ENCODE assay signal across 34 cellular contexts in the genomic region with DNA sequence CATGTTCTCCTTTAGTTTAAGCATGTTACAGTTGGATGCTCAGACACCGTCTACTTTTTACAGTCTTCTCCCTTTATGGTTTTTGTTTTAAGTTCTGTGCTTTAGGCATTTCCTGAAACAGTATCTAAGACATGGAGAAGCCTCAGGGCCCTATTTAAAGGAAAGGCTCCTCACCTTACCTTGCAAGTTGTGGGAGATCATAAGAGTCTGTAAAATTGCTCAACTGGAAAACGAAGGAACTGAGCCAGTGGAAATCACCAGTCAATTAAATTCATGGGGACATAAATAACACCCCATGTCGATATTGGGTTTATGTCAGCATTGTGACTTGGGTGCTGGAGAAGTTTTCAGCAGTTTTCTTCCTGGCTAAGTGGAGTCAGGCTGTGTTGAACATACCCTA.
"Had no signal": no experiment of that assay in that cellular context is flagged by ENCODE, and none has a peak within 500 bp of the region (broad histone marks: within the 10 kb centered on the region; RNA-seq: fewer than 3 reads in every experiment).

No MANE protein-coding gene starts in this region.

- H3K4me1 Mint-ChIP-seq: activated B cell treated with CpG ODN at 0.5 μM for 24 hours; activated CD4-positive, alpha-beta T cell treated with anti-CD3 and anti-CD28 coated beads, Interleukin-2, amount 10 ng/mL, durations not matched to agents 24 days and 14 days; activated naive CD8-positive, alpha-beta T cell treated with anti-CD3 and anti-CD28 coated beads for 36 hours; activated T-helper 17 cell treated with anti-CD3 and anti-CD28 coated beads, Interleukin-2, amount 50 U/mL, for 72 hours had no signal

- H3K27ac Mint-ChIP-seq: activated B cell treated with CpG ODN at 0.5 μM for 24 hours; activated CD4-positive, alpha-beta memory T cell treated with anti-CD3 and anti-CD28 coated beads for 36 hours; activated CD4-positive, alpha-beta T cell treated with anti-CD3 and anti-CD28 coated beads, Interleukin-2, amount 10 ng/mL, durations not matched to agents 24 days and 14 days; activated CD8-positive, alpha-beta T cell treated with anti-CD3 and anti-CD28 coated beads for 36 hours; activated naive CD4-positive, alpha-beta T cell treated with anti-CD3 and anti-CD28 coated beads for 36 hours; activated naive CD4-positive, alpha-beta T cell treated with anti-CD3 and anti-CD28 coated beads, Interleukin-2, amount 50 U/mL, for 72 hours; activated naive CD8-positive, alpha-beta T cell treated with anti-CD3 and anti-CD28 coated beads for 36 hours; activated T-cell treated with anti-CD3 and anti-CD28 coated beads, Interleukin-2, amount 50 U/mL, for 72 hours; activated T-helper 1 cell treated with anti-CD3 and anti-CD28 coated beads, Interleukin-12 subunit alpha, Interleukin-12 subunit beta, Interleukin-2, Interleukin-4 antibody, amounts not matched to agents 30 ng/mL and 10 ng/mL and 1 ng/mL, durations not matched to agents 14 hours and 24 hours and 36 hours; activated T-helper 17 cell treated with anti-CD3 and anti-CD28 coated beads, Interleukin-2, amount 50 U/mL, for 72 hours; T-helper 1 cell treated with Interleukin-12 subunit alpha and Interleukin-12 subunit beta and Interleukin-4 antibody, amounts not matched to agents 30 μg/mL and 1 μg/mL, for 36 hours; T-helper 2 cell treated with Interferon-gamma antibody and Interleukin-4, amounts not matched to agents 5 μg/mL and 100 μg/mL, for 36 hours had no signal

- H3K4me1 ChIP-seq: adrenal gland, body of pancreas, breast epithelium had no signal

- ATAC-seq: activated CD8-positive, alpha-beta T cell treated with anti-CD3 and anti-CD28 coated beads for 36 hours; activated naive CD4-positive, alpha-beta T cell treated with anti-CD3 and anti-CD28 coated beads, Interleukin-2, amount 50 U/mL, for 72 hours; activated T-cell treated with anti-CD3 and anti-CD28 coated beads, Interleukin-2, amount 50 U/mL, for 4 hours; activated T-cell treated with anti-CD3 and anti-CD28 coated beads, Interleukin-2, amount 50 U/mL, for 72 hours; activated T-helper 17 cell treated with anti-CD3 and anti-CD28 coated beads, Interleukin-2, amount 50 U/mL, for 72 hours; body of pancreas had no signal

- H3K9me3 ChIP-seq: adrenal gland, body of pancreas, breast epithelium had no signal

- H3K9me3 Mint-ChIP-seq: activated B cell treated with CpG ODN at 0.5 μM for 24 hours; activated CD4-positive, alpha-beta memory T cell treated with anti-CD3 and anti-CD28 coated beads for 36 hours; activated CD4-positive, alpha-beta T cell treated with anti-CD3 and anti-CD28 coated beads, Interleukin-2, amount 10 ng/mL, durations not matched to agents 24 days and 14 days; activated CD8-positive, alpha-beta T cell treated with anti-CD3 and anti-CD28 coated beads for 36 hours; activated naive CD4-positive, alpha-beta T cell treated with anti-CD3 and anti-CD28 coated beads for 36 hours; activated naive CD4-positive, alpha-beta T cell treated with anti-CD3 and anti-CD28 coated beads, Interleukin-2, amount 50 U/mL, for 72 hours; activated naive CD8-positive, alpha-beta T cell treated with anti-CD3 and anti-CD28 coated beads for 36 hours; activated T-cell treated with anti-CD3 and anti-CD28 coated beads, Interleukin-2, amount 50 U/mL, for 4 hours; activated T-cell treated with anti-CD3 and anti-CD28 coated beads, Interleukin-2, amount 50 U/mL, for 72 hours; activated T-helper 1 cell treated with anti-CD3 and anti-CD28 coated beads, Interleukin-12 subunit alpha, Interleukin-12 subunit beta, Interleukin-2, Interleukin-4 antibody, amounts not matched to agents 30 ng/mL and 10 ng/mL and 1 ng/mL, durations not matched to agents 14 hours and 24 hours and 36 hours; activated T-helper 17 cell treated with anti-CD3 and anti-CD28 coated beads, Interleukin-2, amount 50 U/mL, for 72 hours; T-helper 1 cell treated with Interleukin-12 subunit alpha and Interleukin-12 subunit beta and Interleukin-4 antibody, amounts not matched to agents 30 μg/mL and 1 μg/mL, for 36 hours; T-helper 2 cell treated with Interferon-gamma antibody and Interleukin-4, amounts not matched to agents 5 μg/mL and 100 μg/mL, for 36 hours had no signal

- H3K4me3 Mint-ChIP-seq: activated B cell treated with CpG ODN at 0.5 μM for 24 hours; activated CD4-positive, alpha-beta memory T cell treated with anti-CD3 and anti-CD28 coated beads for 36 hours; activated CD4-positive, alpha-beta T cell treated with anti-CD3 and anti-CD28 coated beads, Interleukin-2, amount 10 ng/mL, durations not matched to agents 24 days and 14 days; activated CD8-positive, alpha-beta T cell treated with anti-CD3 and anti-CD28 coated beads for 36 hours; activated naive CD4-positive, alpha-beta T cell treated with anti-CD3 and anti-CD28 coated beads for 36 hours; activated naive CD8-positive, alpha-beta T cell treated with anti-CD3 and anti-CD28 coated beads for 36 hours; activated T-cell treated with anti-CD3 and anti-CD28 coated beads, Interleukin-2, amount 50 U/mL, for 4 hours; activated T-cell treated with anti-CD3 and anti-CD28 coated beads, Interleukin-2, amount 50 U/mL, for 72 hours; activated T-helper 1 cell treated with anti-CD3 and anti-CD28 coated beads, Interleukin-12 subunit alpha, Interleukin-12 subunit beta, Interleukin-2, Interleukin-4 antibody, amounts not matched to agents 30 ng/mL and 10 ng/mL and 1 ng/mL, durations not matched to agents 14 hours and 24 hours and 36 hours; activated T-helper 17 cell treated with anti-CD3 and anti-CD28 coated beads, Interleukin-2, amount 50 U/mL, for 72 hours; T-helper 1 cell treated with Interleukin-12 subunit alpha and Interleukin-12 subunit beta and Interleukin-4 antibody, amounts not matched to agents 30 μg/mL and 1 μg/mL, for 36 hours; T-helper 2 cell treated with Interferon-gamma antibody and Interleukin-4, amounts not matched to agents 5 μg/mL and 100 μg/mL, for 36 hours had no signal

- H3K36me3 Mint-ChIP-seq: activated CD4-positive, alpha-beta memory T cell treated with anti-CD3 and anti-CD28 coated beads for 36 hours; activated naive CD4-positive, alpha-beta T cell treated with anti-CD3 and anti-CD28 coated beads, Interleukin-2, amount 50 U/mL, for 72 hours; activated naive CD8-positive, alpha-beta T cell treated with anti-CD3 and anti-CD28 coated beads for 36 hours had no signal

- H3K36me3 ChIP-seq: adrenal gland, brain microvascular endothelial cell, breast epithelium had no signal

- H3K27ac ChIP-seq: adrenal gland, body of pancreas, brain microvascular endothelial cell, breast epithelium, VCaP had no signal

- H3K4me3 ChIP-seq: adrenal gland, body of pancreas, breast epithelium had no signal

- H3K27me3 Mint-ChIP-seq: activated B cell treated with CpG ODN at 0.5 μM for 24 hours; activated CD4-positive, alpha-beta T cell treated with anti-CD3 and anti-CD28 coated beads, Interleukin-2, amount 10 ng/mL, durations not matched to agents 24 days and 14 days; activated CD8-positive, alpha-beta T cell treated with anti-CD3 and anti-CD28 coated beads for 36 hours; activated naive CD8-positive, alpha-beta T cell treated with anti-CD3 and anti-CD28 coated beads for 36 hours had no signal

- H3K27me3 ChIP-seq: adrenal gland, body of pancreas, brain microvascular endothelial cell, breast epithelium had no signal

- DNase-seq: activated B cell treated with CpG ODN at 0.5 μM for 24 hours; activated CD4-positive, alpha-beta memory T cell treated with anti-CD3 and anti-CD28 coated beads for 36 hours; activated CD4-positive, alpha-beta T cell treated with anti-CD3 and anti-CD28 coated beads for 4 hours; activated CD4-positive, alpha-beta T cell treated with anti-CD3 and anti-CD28 coated beads, Interleukin-2, amount 10 ng/mL, durations not matched to agents 24 days and 14 days; activated CD4-positive, alpha-beta T cell treated with anti-CD3 and anti-CD28 coated beads, Interleukin-2, amount 50 U/mL, for 1 hour; activated CD4-positive, alpha-beta T cell treated with anti-CD3 and anti-CD28 coated beads, Interleukin-2, amount 50 U/mL, for 4 hours; activated CD4-positive, CD25-positive, alpha-beta regulatory T cell treated with anti-CD3 and anti-CD28 coated beads, Interleukin-2, amount 50 U/mL, for 72 hours; activated CD8-positive, alpha-beta memory T cell treated with anti-CD3 and anti-CD28 coated beads, Interleukin-2, amount 50 U/mL, for 4 hours; activated CD8-positive, alpha-beta T cell treated with anti-CD3 and anti-CD28 coated beads for 36 hours; activated effector memory CD4-positive, alpha-beta T cell treated with anti-CD3 and anti-CD28 coated beads, Interleukin-2, amount 50 U/mL, for 16 hours; activated gamma-delta T cell treated with Interleukin-2 at 50 U/mL for 16 hours; activated naive CD4-positive, alpha-beta T cell; activated naive CD4-positive, alpha-beta T cell treated with anti-CD3 and anti-CD28 coated beads for 36 hours; activated naive CD4-positive, alpha-beta T cell treated with anti-CD3 and anti-CD28 coated beads, Interleukin-2, amount 50 U/mL, for 16 hours; activated naive CD8-positive, alpha-beta T cell treated with anti-CD3 and anti-CD28 coated beads for 36 hours; activated T-cell treated with anti-CD3 and anti-CD28 coated beads for 4 hours; activated T-cell treated with anti-CD3 and anti-CD28 coated beads, Interleukin-2, amount 50 U/mL, for 1 hour; activated T-cell treated with anti-CD3 and anti-CD28 coated beads, Interleukin-2, amount 50 U/mL, for 4 hours; activated T-cell treated with anti-CD3 and anti-CD28 coated beads, Interleukin-2, amount 50 U/mL, for 72 hours; adrenal gland; amniotic stem cell; aorta; body of pancreas; brain microvascular endothelial cell; central memory CD4-positive, alpha-beta T cell; T-helper 1 cell; T-helper 9 cell had no signal
